ENCODE assay signal across 8 cellular contexts in genomic region chr3:183636221-183637105, GRCh38. TPM values are rescaled to one million over a fixed set of nuclear protein-coding genes. Genes with fewer than 3 reads are reported as not detected.
DNase-seq lines count a peak whose midpoint lies in the region; ATAC-seq and TF ChIP-seq lines count a peak whose summit lies in the region.

No MANE protein-coding gene starts in this region.

- H3K9me3 ChIP-seq in DND-41 (ENCODE audit: insufficient read depth, low read length, severe bottlenecking) (no peaks in the 10 kb centered on the region), KOPT-K1 (ENCODE audit: insufficient read depth, low read length, poor library complexity, severe bottlenecking) (no peaks in the 10 kb centered on the region), Peyer's patch (no peaks in the 10 kb centered on the region), esophagus squamous epithelium (no peaks in the 10 kb centered on the region), muscle layer of duodenum (ENCODE audit: control insufficient read depth in 1 of 2, low read length in 2 of 2) (no peaks in the 10 kb centered on the region)

- H3K4me1 ChIP-seq in DND-41 (ENCODE audit: insufficient read depth, low read length) (peaks cover 20% of the 10 kb centered on the region), Peyer's patch (peaks cover 0 to 18% (median 0%) of the 10 kb centered on the region in 4 donors), esophagus squamous epithelium (peaks cover 0 to 32% (median 15%) of the 10 kb centered on the region in 3 donors), muscle layer of duodenum (ENCODE audit: control insufficient read depth in 1 of 2, insufficient read depth in 2 of 2, low read length in 2 of 2) (peaks cover 12 to 19% of the 10 kb centered on the region in 2 donors)

- peak overlapping the region; percentile 80 for H2AFZ ChIP-seq in DND-41 (ENCODE audit: low read depth, low read length)

- peak overlapping the region; percentile 70 for H3K4me2 ChIP-seq in DND-41 (ENCODE audit: insufficient read depth, low read length)

- H3K27me3 ChIP-seq in DND-41 (ENCODE audit: insufficient read depth, low read length, poor library complexity) = no peaks in the 10 kb centered on the region
- no peaks in the 10 kb centered on the region for H3K27me3 ChIP-seq in Peyer's patch
- H3K27me3 ChIP-seq in esophagus squamous epithelium = no peaks in the 10 kb centered on the region
- H3K27me3 ChIP-seq in muscle layer of duodenum (ENCODE audit: low read depth, low read length) = no peaks in the 10 kb centered on the region

- H3K79me2 ChIP-seq in DND-41 (ENCODE audit: insufficient read depth, low read length) = peaks cover 47% of the 10 kb centered on the region

- TF ChIP-seq CTCF in DND-41 (IDR thresholded peaks at IDR 0.05; ENCODE audit: borderline replicate concordance, extremely low read depth, low read length, poor library complexity, severe bottlenecking) (no peak), Peyer's patch (IDR thresholded peaks at IDR 0.05) (no peak), esophagus squamous epithelium (IDR thresholded peaks at IDR 0.05) (no peak)

- WGBS in esophagus squamous epithelium, 2 donors = 0 to 2% methylated on average over 6 to 8 of the region's 84 CpGs

- peak overlapping the region; percentile 84 for H3K9ac ChIP-seq in DND-41 (ENCODE audit: low read depth, low read length)

- H4K20me1 ChIP-seq in DND-41 (ENCODE audit: insufficient read depth, low read length) = no peaks in the 10 kb centered on the region; the same call in 1 of the 2 replicates

- ATAC-seq in DND-41 (ENCODE audit: insufficient read depth, low read depth) = peak; percentile 81
- ATAC-seq in GM21825 (IDR thresholded peaks at IDR 0.05; ENCODE audit: unreplicated experiment) = peak; percentile 83

- peak; percentile 50 to 67 for TF ChIP-seq POLR2A in Peyer's patch (IDR thresholded peaks at IDR 0.05)
- peak in 3 of 4 donors; percentile 45 to 74 (median 52) for TF ChIP-seq POLR2A in esophagus squamous epithelium (IDR thresholded peaks at IDR 0.05)

- H3K36me3 ChIP-seq in DND-41 (ENCODE audit: insufficient read depth, low read length) (no peaks in the 10 kb centered on the region; the same call in 1 of the 2 replicates), KOPT-K1 (ENCODE audit: insufficient read depth, low read length) (no peaks in the 10 kb centered on the region), Peyer's patch (no peaks in the 10 kb centered on the region), esophagus squamous epithelium (no peaks in the 10 kb centered on the region), muscle layer of duodenum (ENCODE audit: control insufficient read depth in 1 of 2, insufficient read depth in 2 of 2, low read length in 2 of 2) (peaks cover 0 to 8% of the 10 kb centered on the region in 2 donors)

- DNase-seq in DND-41 (peak; percentile 96), Peyer's patch (peak; percentile 94 to 98 (median 96)), activated T-helper 1 cell treated with Interleukin-2 at 50 U/mL for 16 hours (ENCODE audit: low read depth) (peak; percentile 85), esophagus squamous epithelium (lab: John Stamatoyannopoulos, UW) (peak; percentile 74)
- DNase-seq in stimulated activated CD8-positive, alpha-beta memory T cell treated with anti-CD3 and anti-CD28 coated beads, Interleukin-7, amount 100 ng/mL, for 24 hours (ENCODE audit: low read depth) = peak; percentile 81

- H3K4me3 ChIP-seq in DND-41 (ENCODE audit: low read depth in 1 of 2, low read length in 2 of 2) (peak overlapping the region; percentile 79 to 96), Peyer's patch (peak overlapping the region; percentile 91 to 100 (median 93)), esophagus squamous epithelium (peak overlapping the region; percentile 77 to 99 (median 93)), muscle layer of duodenum (ENCODE audit: low read depth in 1 of 2, low read length in 2 of 2) (peak overlapping the region; percentile 87 to 90)

- intact Hi-C loops in esophagus squamous epithelium (cut with DNase I) = no loop called here

- H3K27ac ChIP-seq in DND-41 (ENCODE audit: low read length) (peak overlapping the region; percentile 74), KOPT-K1 (ENCODE audit: low read depth, low read length, poor library complexity, severe bottlenecking) (peak overlapping the region; percentile 73), Peyer's patch (peak overlapping the region; percentile 96 to 100 (median 98)), esophagus squamous epithelium (peak overlapping the region; percentile 98 to 100 (median 100)), muscle layer of duodenum (ENCODE audit: low read length) (peak overlapping the region; percentile 94)

RNA-seq across cellular contexts. Expression of gene KLHL24, which starts 1.0 kb away (rescaled TPM):
- 10 to 100 TPM; 57.2 to 85.1 (median 66.7) TPM for total RNA-seq in Peyer's patch
- total RNA-seq in esophagus squamous epithelium = 10 to 100 TPM; 10.2 to 92.1 (median 19.9) TPM

Comparison
In these comparisons a context has a peak if more than half of its experiments do, and no peak if none do; other contexts are left out.
1. Peak in every context shown above with its lines: DNase-seq, ATAC-seq, H3K4me3 ChIP-seq and H3K27ac ChIP-seq.